In the genomic region with DNA sequence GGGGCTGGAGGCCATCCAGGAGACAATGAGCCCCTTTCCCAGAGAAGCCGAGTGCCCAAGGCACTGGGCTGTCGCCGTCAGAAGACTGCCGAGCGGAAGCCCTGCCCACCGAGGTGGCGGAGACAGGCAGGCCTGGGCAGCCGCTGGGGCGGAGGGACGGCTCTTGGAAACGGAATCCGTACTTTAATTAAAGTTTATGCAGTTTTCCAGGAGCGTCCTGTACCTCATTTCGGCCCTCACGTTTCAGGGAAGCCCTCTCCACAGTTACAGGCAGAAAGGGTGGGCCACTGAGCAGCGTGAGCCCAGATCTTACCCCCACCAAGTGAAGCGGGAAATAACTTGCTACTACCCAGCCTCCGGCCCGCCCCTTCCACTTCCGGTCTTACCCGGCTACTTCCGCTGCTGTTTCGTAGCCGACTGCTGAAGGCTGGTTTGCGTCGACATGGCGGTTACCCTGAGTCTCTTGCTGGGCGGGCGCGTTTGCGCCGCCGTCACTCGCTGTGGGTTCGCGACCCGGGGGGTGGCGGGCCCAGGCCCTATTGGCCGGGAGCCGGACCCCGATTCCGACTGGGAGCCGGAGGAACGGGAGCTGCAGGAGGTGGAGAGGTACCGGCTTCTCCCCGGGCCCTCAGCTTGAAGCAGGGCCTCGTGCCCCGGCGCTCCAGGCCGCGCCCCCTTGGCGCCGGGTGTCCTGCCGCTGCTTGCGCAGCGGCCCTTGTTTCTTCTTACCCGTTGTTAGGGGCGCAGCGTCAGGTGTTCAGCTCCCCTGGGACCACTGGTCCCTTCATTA, we compare ENCODE assay signal across 1 cellular context.
A peak's percentile ranks its signal among the peaks of the same experiment; 100 is the strongest.
TF ChIP-seq lines count a peak whose summit lies in the region.

A gene with protein sequence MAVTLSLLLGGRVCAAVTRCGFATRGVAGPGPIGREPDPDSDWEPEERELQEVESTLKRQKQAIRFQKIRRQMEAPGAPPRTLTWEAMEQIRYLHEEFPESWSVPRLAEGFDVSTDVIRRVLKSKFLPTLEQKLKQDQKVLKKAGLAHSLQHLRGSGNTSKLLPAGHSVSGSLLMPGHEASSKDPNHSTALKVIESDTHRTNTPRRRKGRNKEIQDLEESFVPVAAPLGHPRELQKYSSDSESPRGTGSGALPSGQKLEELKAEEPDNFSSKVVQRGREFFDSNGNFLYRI (plus strand): TSS at position 402 of the 790 bp plus-strand sequence. CDS start 41 bp downstream, at position 443.

TF ChIP-seq in H1, 55 proteins besides CTCF, POLR2A, EP300 and RAD21 (continued from another document):
- TF ChIP-seq GABPA (IDR thresholded peaks at IDR 0.05; ENCODE audit: borderline replicate concordance, insufficient read depth, low read length), result peak; percentile 95
- no peak for TF ChIP-seq KDM5A (IDR thresholded peaks at IDR 0.05; ENCODE audit: low read length)
- TF ChIP-seq CREB1 (IDR thresholded peaks at IDR 0.05), result peak; percentile 41; the same call in 1 of the 2 replicates
- no peak for TF ChIP-seq CBX5 (IDR thresholded peaks at IDR 0.05; ENCODE audit: low read depth, low read length)
